In genomic region chr12:11639463-11639862, GRCh38 we compare ENCODE assay signal across 8 cellular contexts.
"Had no signal": no experiment of that assay in that cellular context is flagged by ENCODE, and none has a peak within 500 bp of the region (broad histone marks: within the 10 kb centered on the region; RNA-seq: fewer than 3 reads in every experiment).

No MANE protein-coding gene starts in this region.

- FAIRE-seq: H1, H54, HTR-8/SVneo, K562 had no signal

- ATAC-seq: GM23338, K562 had no signal

- H3K27ac Mint-ChIP-seq: GM23338, H9 had no signal

- H3K4me3 Mint-ChIP-seq: GM23338, H9 had no signal

- DNase-seq: H9, HCEC 1CT, IMR-90 had no signal

- H3K4me3 ChIP-seq: GM23338, K562 had no signal

- H3K4me2 ChIP-seq: GM23338 had no signal
